In genomic region chr10:33735463-33735862, GRCh38 we compare ENCODE assay signal across 17 cellular contexts.
DNase-seq lines count a peak whose midpoint lies in the region; ATAC-seq and TF ChIP-seq lines count a peak whose summit lies in the region.
"Had no signal": no experiment of that assay in that cellular context is flagged by ENCODE, and none has a peak within 500 bp of the region (broad histone marks: within the 10 kb centered on the region; RNA-seq: fewer than 3 reads in every experiment).

No MANE protein-coding gene starts in this region.

- intact Hi-C loops in heart left ventricle (cut with DNase I): no loop called here

- H3K9me3 ChIP-seq in trophoblast cell (ENCODE audit: insufficient read depth, low read depth, low read length): no peaks in the 10 kb centered on the region
- peaks cover 0 to 3% (median 0%) of the 10 kb centered on the region in 12 donors for H3K9me3 ChIP-seq in heart left ventricle
- H3K9me3 ChIP-seq in upper lobe of left lung: no peaks in the 10 kb centered on the region
- H3K9me3 ChIP-seq: ascending aorta had no signal

- no peak overlapping the region for H2BK12ac ChIP-seq in trophoblast cell (ENCODE audit: low read length)

- H4K12ac ChIP-seq in trophoblast cell (ENCODE audit: low read depth, low read length): no peak overlapping the region

- H3K18ac ChIP-seq in trophoblast cell (ENCODE audit: low read length): no peak overlapping the region

- no peak overlapping the region for H2AFZ ChIP-seq in trophoblast cell (ENCODE audit: insufficient read depth, low read length, poor library complexity)
- H2AFZ ChIP-seq: parathyroid adenoma had no signal

- peak; percentile 29 for DNase-seq in HT1080 (ENCODE audit: low read depth)
- DNase-seq in choroid plexus epithelial cell (ENCODE audit: low read depth): peak; percentile 37
- peak; percentile 4 to 74 for DNase-seq in trophoblast cell
- DNase-seq in heart left ventricle: no peak
- no peak for DNase-seq in NOMO-1 (lab: John Stamatoyannopoulos, UW; ENCODE audit: unreplicated experiment in 2 of 2)
- no peak for DNase-seq in upper lobe of left lung
- DNase-seq: GOT3; hypothalamus; mesendoderm; NCI-H1105; NCI-H345; stimulated activated CD4-positive, alpha-beta T cell treated with anti-CD3 and anti-CD28 coated beads, Interleukin-15, amount 100 ng/mL, for 24 hours; tibial artery had no signal

- H2BK120ac ChIP-seq in trophoblast cell (ENCODE audit: insufficient read depth, low read length, poor library complexity): no peak overlapping the region

- H3K9ac ChIP-seq in trophoblast cell (ENCODE audit: low read length): no peak overlapping the region
- H3K9ac ChIP-seq: parathyroid adenoma had no signal

- no peak overlapping the region for H4K8ac ChIP-seq in trophoblast cell (ENCODE audit: low read depth, low read length)

- H3K4me3 ChIP-seq in choroid plexus epithelial cell (ENCODE audit: low read depth, low read length) (no peak overlapping the region), trophoblast cell (ENCODE audit: low read depth, low read length) (no peak overlapping the region), heart left ventricle (no peak overlapping the region), upper lobe of left lung (no peak overlapping the region)
- H3K4me3 ChIP-seq: ascending aorta, tibial artery had no signal

- H3K14ac ChIP-seq in trophoblast cell (ENCODE audit: low read length): no peak overlapping the region

- no peaks in the 10 kb centered on the region for H3K79me2 ChIP-seq in trophoblast cell (ENCODE audit: control insufficient read depth, insufficient read depth, low read length, poor library complexity)
- H3K79me2 ChIP-seq: parathyroid adenoma had no signal

- no peak overlapping the region for H3K23ac ChIP-seq in trophoblast cell (ENCODE audit: low read length)

- H3K36me3 ChIP-seq in trophoblast cell (ENCODE audit: control insufficient read depth in 1 of 2, insufficient read depth in 2 of 2, low read length in 2 of 2): no peaks in the 10 kb centered on the region
- H3K36me3 ChIP-seq in heart left ventricle: no peaks in the 10 kb centered on the region
- H3K36me3 ChIP-seq in upper lobe of left lung: no peaks in the 10 kb centered on the region
- H3K36me3 ChIP-seq: ascending aorta, tibial artery had no signal

- TF ChIP-seq POLR2A in heart left ventricle (IDR thresholded peaks at IDR 0.05): no peak
- no peak for TF ChIP-seq POLR2A in upper lobe of left lung (IDR thresholded peaks at IDR 0.05)

- no peak overlapping the region for H2BK5ac ChIP-seq in trophoblast cell (ENCODE audit: low read depth, low read length, poor library complexity)

- H3K27ac ChIP-seq in trophoblast cell (ENCODE audit: low read depth, low read length) (no peak overlapping the region), heart left ventricle (no peak overlapping the region), upper lobe of left lung (no peak overlapping the region)
- H3K27ac ChIP-seq: ascending aorta, parathyroid adenoma, tibial artery had no signal

- H3K4ac ChIP-seq in trophoblast cell (ENCODE audit: low read depth, low read length): no peak overlapping the region

- TF ChIP-seq EP300 in upper lobe of left lung (IDR thresholded peaks at IDR 0.05): no peak

- no peaks in the 10 kb centered on the region for H3K79me1 ChIP-seq in trophoblast cell (ENCODE audit: low read length)

- peak; percentile 46 for ATAC-seq in GM18867 (IDR thresholded peaks at IDR 0.05; ENCODE audit: unreplicated experiment)
- no peak for ATAC-seq in heart left ventricle
- ATAC-seq in upper lobe of left lung (ENCODE audit: low FRiP score in 2 of 2): no peak
- no peak for ATAC-seq in HG03565 (IDR thresholded peaks at IDR 0.05; ENCODE audit: unreplicated experiment)

- no peak overlapping the region for H3K4me2 ChIP-seq in trophoblast cell (ENCODE audit: low read length)

- no CpG with 5 or more reads among the region's 2 CpGs for WGBS in trophoblast cell (ENCODE audit: extremely low coverage, insufficient coverage, insufficient read length)
- 67 to 79% (median 71%) methylated on average over 2 of the region's 2 CpGs for WGBS in heart left ventricle, 4 donors
- WGBS in upper lobe of left lung, 2 donors: 60 to 66% methylated on average over 2 of the region's 2 CpGs

- no peak overlapping the region for H2AK5ac ChIP-seq in trophoblast cell (ENCODE audit: low read length)

- no peaks in the 10 kb centered on the region for H3K4me1 ChIP-seq in trophoblast cell (ENCODE audit: control insufficient read depth in 1 of 2, insufficient read depth in 2 of 2, low read length in 2 of 2)
- peaks cover 0 to 6% (median 0%) of the 10 kb centered on the region in 12 donors for H3K4me1 ChIP-seq in heart left ventricle
- no peaks in the 10 kb centered on the region for H3K4me1 ChIP-seq in upper lobe of left lung
- H3K4me1 ChIP-seq: ascending aorta, parathyroid adenoma, tibial artery had no signal

- H3K27me3 ChIP-seq in trophoblast cell (ENCODE audit: insufficient read depth, low read length): no peaks in the 10 kb centered on the region
- H3K27me3 ChIP-seq in heart left ventricle: no peaks in the 10 kb centered on the region
- no peaks in the 10 kb centered on the region for H3K27me3 ChIP-seq in upper lobe of left lung
- H3K27me3 ChIP-seq: ascending aorta, tibial artery had no signal

- TF ChIP-seq CTCF in choroid plexus epithelial cell (conservative IDR thresholded peaks at IDR 0.05; ENCODE audit: low read depth, low read length): no peak
- no peak for TF ChIP-seq CTCF in heart left ventricle (IDR thresholded peaks at IDR 0.05)
- TF ChIP-seq CTCF in upper lobe of left lung (IDR thresholded peaks at IDR 0.05): no peak

- no peak overlapping the region for H4K91ac ChIP-seq in trophoblast cell (ENCODE audit: low read depth, low read length)

Comparison
In these comparisons a context has a peak if more than half of its experiments do, and no peak if none do; other contexts are left out.
1. DNase-seq: peak in HT1080 (single experiment), choroid plexus epithelial cell (single experiment) and trophoblast cell (2 of 2); none in heart left ventricle (0 of 5), NOMO-1 (0 of 2) and upper lobe of left lung (0 of 2).